ENCODE assay signal across 25 cellular contexts in genomic region chr10:102804382-102804781, GRCh38. TPM values are rescaled to one million over a fixed set of nuclear protein-coding genes. Genes with fewer than 3 reads are reported as not detected.
DNase-seq lines count a peak whose midpoint lies in the region; ATAC-seq, FAIRE-seq and TF ChIP-seq lines count a peak whose summit lies in the region.
"Had no signal": no experiment of that assay in that cellular context is flagged by ENCODE, and none has a peak within 500 bp of the region (broad histone marks: within the 10 kb centered on the region; RNA-seq: fewer than 3 reads in every experiment).

No MANE protein-coding gene starts in this region.

- no peak for FAIRE-seq in H1 (lab: Jason Lieb, UNC)
- FAIRE-seq: A204.1, GM12892 had no signal

- peak overlapping the region; percentile 31 for H4K91ac ChIP-seq in H1 (replicated peaks; ENCODE audit: insufficient read length, low read length)

- H2BK15ac ChIP-seq in H1 (ENCODE audit: low read length): peak overlapping the region; percentile 84; the same call in 1 of the 2 replicates

- no peak overlapping the region for H3K23ac ChIP-seq in H1 (ENCODE audit: insufficient read length)

- H3K27ac Mint-ChIP-seq in activated CD4-positive, alpha-beta memory T cell treated with anti-CD3 and anti-CD28 coated beads for 36 hours: peak overlapping the region; percentile 78
- H3K27ac Mint-ChIP-seq in activated CD4-positive, alpha-beta memory T cell treated with anti-CD3 and anti-CD28 coated beads, Interleukin-2, amount 10 ng/mL, durations not matched to agents 7 days and 5 days: no peak overlapping the region
- peak overlapping the region; percentile 69 for H3K27ac Mint-ChIP-seq in HFFc6
- peak overlapping the region; percentile 44 for H3K27ac Mint-ChIP-seq in stimulated activated memory B cell treated with anti-CD40 and anti-IgM and Interleukin-4, amounts not matched to agents 10 μg/mL and 1 μg/mL and 100 μg/mL, for 72 hours

- peak overlapping the region; percentile 47; the same call in 1 of the 2 replicates for H2BK5ac ChIP-seq in H1 (ENCODE audit: low read depth, low read length)

- H3K9me3 ChIP-seq in H1 (ENCODE audit: insufficient read depth in 2 of 2, low read depth in 1 of 2, low read length in 1 of 2): peaks cover 0 to 3% of the 10 kb centered on the region in 2 experiments; a peak in 2 of 4 replicates
- H3K9me3 ChIP-seq: BLaER1, sigmoid colon, SJSA1, testis had no signal

- no peaks in the 10 kb centered on the region for H3K9me3 Mint-ChIP-seq in activated CD4-positive, alpha-beta memory T cell treated with anti-CD3 and anti-CD28 coated beads for 36 hours
- H3K9me3 Mint-ChIP-seq in activated CD4-positive, alpha-beta memory T cell treated with anti-CD3 and anti-CD28 coated beads, Interleukin-2, amount 10 ng/mL, durations not matched to agents 7 days and 5 days: no peaks in the 10 kb centered on the region
- no peaks in the 10 kb centered on the region for H3K9me3 Mint-ChIP-seq in HFFc6
- peaks cover 3% of the 10 kb centered on the region for H3K9me3 Mint-ChIP-seq in stimulated activated memory B cell treated with anti-CD40 and anti-IgM and Interleukin-4, amounts not matched to agents 10 μg/mL and 1 μg/mL and 100 μg/mL, for 72 hours

- peaks cover 27% of the 10 kb centered on the region for H3K36me3 Mint-ChIP-seq in activated CD4-positive, alpha-beta memory T cell treated with anti-CD3 and anti-CD28 coated beads for 36 hours
- peaks cover 37% of the 10 kb centered on the region for H3K36me3 Mint-ChIP-seq in activated CD4-positive, alpha-beta memory T cell treated with anti-CD3 and anti-CD28 coated beads, Interleukin-2, amount 10 ng/mL, durations not matched to agents 7 days and 5 days (ENCODE audit: low read depth)
- peaks cover 15% of the 10 kb centered on the region for H3K36me3 Mint-ChIP-seq in HFFc6 (ENCODE audit: low read depth)
- peaks cover 46% of the 10 kb centered on the region for H3K36me3 Mint-ChIP-seq in stimulated activated memory B cell treated with anti-CD40 and anti-IgM and Interleukin-4, amounts not matched to agents 10 μg/mL and 1 μg/mL and 100 μg/mL, for 72 hours

- peak overlapping the region; percentile 45; the same call in 1 of the 2 replicates for H2BK12ac ChIP-seq in H1 (ENCODE audit: low read depth, low read length)

- H2AK5ac ChIP-seq in H1 (ENCODE audit: low read depth, low read length): peak overlapping the region; percentile 5

- H3K27me3 Mint-ChIP-seq in activated CD4-positive, alpha-beta memory T cell treated with anti-CD3 and anti-CD28 coated beads for 36 hours: no peaks in the 10 kb centered on the region
- no peaks in the 10 kb centered on the region for H3K27me3 Mint-ChIP-seq in activated CD4-positive, alpha-beta memory T cell treated with anti-CD3 and anti-CD28 coated beads, Interleukin-2, amount 10 ng/mL, durations not matched to agents 7 days and 5 days
- H3K27me3 Mint-ChIP-seq in HFFc6 (ENCODE audit: insufficient read depth): peaks cover 3% of the 10 kb centered on the region
- H3K27me3 Mint-ChIP-seq in stimulated activated memory B cell treated with anti-CD40 and anti-IgM and Interleukin-4, amounts not matched to agents 10 μg/mL and 1 μg/mL and 100 μg/mL, for 72 hours: no peaks in the 10 kb centered on the region

- TF ChIP-seq CTCF in HFFc6 (IDR thresholded peaks at IDR 0.05) (no peak), H1 (IDR thresholded peaks at IDR 0.05; ENCODE audit: control extremely low read depth in 1 of 3, insufficient read depth in 1 of 3, low read depth in 1 of 3, low read length in 3 of 3) (no peak)

- H3K79me2 ChIP-seq in H1 (ENCODE audit: control insufficient read depth in 1 of 2, insufficient read depth in 2 of 2, low read length in 2 of 2): no peaks in the 10 kb centered on the region

- WGBS in H1 (ENCODE audit: extremely low coverage in 1 of 2, insufficient coverage in 1 of 2, insufficient read length in 1 of 2, insufficient replicate concordance in 2 of 2, low coverage in 1 of 2, low lambda C conversion rate in 2 of 2, missing lambda C conversion rate in 1 of 2), 2 experiments: 83% methylated on average over 1 of the region's 1 CpG; no CpG with 5 or more reads in 1 of the 2 experiments

- H3K36me3 ChIP-seq in H1 (ENCODE audit: control insufficient read depth in 2 of 4, insufficient read depth in 4 of 4, low read length in 3 of 4): peaks cover 0 to 3% (median 0%) of the 10 kb centered on the region in 4 experiments; a peak in 1 of 8 replicates

- no peak overlapping the region for H3K14ac ChIP-seq in H1 (ENCODE audit: insufficient read length)

- no peak for TF ChIP-seq EP300 in H1 (IDR thresholded peaks at IDR 0.05; ENCODE audit: borderline replicate concordance in 1 of 2, low read depth in 2 of 2, low read length in 2 of 2)

- H3K18ac ChIP-seq in H1 (ENCODE audit: extremely low read depth, low read length): no peak overlapping the region

- no peak for DNase-seq in activated CD4-positive, alpha-beta memory T cell treated with anti-CD3 and anti-CD28 coated beads for 36 hours
- DNase-seq in activated CD4-positive, alpha-beta memory T cell treated with anti-CD3 and anti-CD28 coated beads, Interleukin-2, amount 10 ng/mL, durations not matched to agents 7 days and 5 days: no peak
- DNase-seq in HFFc6 (no peak), H1 (ENCODE audit: low read depth in 1 of 2, low spot score in 2 of 2) (no peak), GF-D8 (lab: John Stamatoyannopoulos, UW) (no peak), globus pallidus (ENCODE audit: low spot score) (no peak)
- DNase-seq: activated CD8-positive, alpha-beta memory T cell treated with anti-CD3 and anti-CD28 coated beads, Interleukin-2, amount 50 U/mL, for 48 hours; DMS 273 treated with DMSO at 0.1 percent for 48 hours; dorsolateral prefrontal cortex; erythroblast; left ventricle myocardium superior; NCI-H1436 treated with DMSO at 0.1 percent for 48 hours; NCI-H2227 treated with DMSO at 0.1 percent for 48 hours; sigmoid colon; stimulated activated CD4-positive, alpha-beta T cell treated with anti-CD3 and anti-CD28 coated beads, Interleukin-1b, Interleukin-23, amount 100 ng/mL, for 48 hours; testis had no signal

- H3K4me1 ChIP-seq in H1 (replicated peaks in 1 of 4; ENCODE audit: control insufficient read depth in 3 of 4, insufficient read depth in 4 of 4, low read length in 3 of 4): peaks cover 19 to 35% (median 28%) of the 10 kb centered on the region in 4 experiments

- TF ChIP-seq POLR2A in H1 (IDR thresholded peaks at IDR 0.05; ENCODE audit: control extremely low read depth in 1 of 2, low read depth in 2 of 2, low read length in 2 of 2): no peak

- H3K79me1 ChIP-seq in H1 (ENCODE audit: low read depth, low read length): no peaks in the 10 kb centered on the region; the same call in 1 of the 2 replicates

- H3K27me3 ChIP-seq in H1 (replicated peaks in 1 of 4; ENCODE audit: control insufficient read depth in 3 of 4, extremely low read depth in 1 of 4, insufficient read depth in 3 of 4, low read length in 3 of 4): no peaks in the 10 kb centered on the region
- H3K27me3 ChIP-seq: BLaER1, dorsolateral prefrontal cortex, sigmoid colon, SJSA1, testis had no signal

- TF ChIP-seq RAD21 in H1 (IDR thresholded peaks at IDR 0.05 in 1 of 2, conservative IDR thresholded peaks at IDR 0.05 in 1 of 2; ENCODE audit: low read depth in 2 of 2, low read length in 2 of 2): no peak

- no peak overlapping the region for H3K56ac ChIP-seq in H1 (replicated peaks; ENCODE audit: insufficient read length, low read depth, low read length)

- H3K4me2 ChIP-seq in H1 (ENCODE audit: insufficient read depth in 1 of 2, low read depth in 2 of 2, low read length in 2 of 2): no peak overlapping the region
- H3K4me2 ChIP-seq: BLaER1 had no signal

- CTCF ChIA-PET in activated CD4-positive, alpha-beta memory T cell treated with anti-CD3 and anti-CD28 coated beads for 36 hours (lab: Charles Lee): interaction anchor here (0.6 to 1.2 kb wide), 2 partner anchors 31 to 117 kb away, joined by 3 read pairs; no protein-coding TSS in a partner anchor
- CTCF ChIA-PET in activated CD4-positive, alpha-beta memory T cell treated with anti-CD3 and anti-CD28 coated beads, Interleukin-2, amount 10 ng/mL, durations not matched to agents 7 days and 5 days (lab: Charles Lee): no interaction called here
- CTCF ChIA-PET in H1 (lab: Charles Lee; ENCODE audit: partially characterized antibody): interaction anchor here (1.0 to 2.5 kb wide), 2 partner anchors 52 to 78 kb away, joined by 3 to 11 read pairs; no protein-coding TSS in a partner anchor

- H4K5ac ChIP-seq in H1 (ENCODE audit: insufficient read length, low read depth, low read length): no peak overlapping the region

- POLR2A ChIA-PET in activated CD4-positive, alpha-beta memory T cell treated with anti-CD3 and anti-CD28 coated beads for 36 hours (lab: Charles Lee): no interaction called here
- POLR2A ChIA-PET in activated CD4-positive, alpha-beta memory T cell treated with anti-CD3 and anti-CD28 coated beads, Interleukin-2, amount 10 ng/mL, durations not matched to agents 7 days and 5 days (lab: Charles Lee): no interaction called here
- POLR2A ChIA-PET in H1 (lab: Charles Lee; ENCODE audit: partially characterized antibody): no interaction called here

- no peak overlapping the region for H3K4ac ChIP-seq in H1 (replicated peaks; ENCODE audit: insufficient read length, low read depth, low read length)

- ATAC-seq in stimulated activated memory B cell treated with anti-CD40 and anti-IgM and Interleukin-4, amounts not matched to agents 10 μg/mL and 1 μg/mL and 100 μg/mL, for 72 hours: no peak
- no peak for ATAC-seq in GM18498 (IDR thresholded peaks at IDR 0.05; ENCODE audit: unreplicated experiment)
- ATAC-seq: activated CD4-positive, CD25-positive, alpha-beta regulatory T cell treated with anti-CD3 and anti-CD28 coated beads, Interleukin-2, amount 50 U/mL, for 24 hours; left ventricle myocardium superior had no signal

- H2AFZ ChIP-seq in H1 (ENCODE audit: low read length): no peak overlapping the region

- no peak overlapping the region for H3K9ac ChIP-seq in H1 (replicated peaks in 1 of 4; ENCODE audit: extremely low read depth in 1 of 4, low read depth in 3 of 4, low read length in 3 of 4)
- H3K9ac ChIP-seq: BLaER1 had no signal

- intact Hi-C loops in activated CD4-positive, alpha-beta memory T cell treated with anti-CD3 and anti-CD28 coated beads for 36 hours (cut with micrococcal nuclease): no loop called here

- no peak overlapping the region for H2BK120ac ChIP-seq in H1 (replicated peaks; ENCODE audit: low read depth, low read length)

- H3K23me2 ChIP-seq in H1 (ENCODE audit: low read depth, low read length): no peaks in the 10 kb centered on the region; the same call in none of the 2 replicates

- no peak overlapping the region for H3K4me3 Mint-ChIP-seq in activated CD4-positive, alpha-beta memory T cell treated with anti-CD3 and anti-CD28 coated beads for 36 hours
- no peak overlapping the region for H3K4me3 Mint-ChIP-seq in activated CD4-positive, alpha-beta memory T cell treated with anti-CD3 and anti-CD28 coated beads, Interleukin-2, amount 10 ng/mL, durations not matched to agents 7 days and 5 days
- H3K4me3 Mint-ChIP-seq in HFFc6: no peak overlapping the region
- H3K4me3 Mint-ChIP-seq in stimulated activated memory B cell treated with anti-CD40 and anti-IgM and Interleukin-4, amounts not matched to agents 10 μg/mL and 1 μg/mL and 100 μg/mL, for 72 hours: no peak overlapping the region

- no peak overlapping the region for H3K4me3 ChIP-seq in H1 (ENCODE audit: extremely low read depth in 1 of 4, insufficient read depth in 2 of 4, low read depth in 3 of 4, low read length in 4 of 4)
- H3K4me3 ChIP-seq: BLaER1, dorsolateral prefrontal cortex, sigmoid colon, SJSA1, testis had no signal

- no peaks in the 10 kb centered on the region for H4K20me1 ChIP-seq in H1 (replicated peaks in 1 of 2; ENCODE audit: control insufficient read depth in 1 of 2, insufficient read depth in 2 of 2, low read length in 2 of 2)
- H4K20me1 ChIP-seq: BLaER1 had no signal

- H3K4me1 Mint-ChIP-seq in activated CD4-positive, alpha-beta memory T cell treated with anti-CD3 and anti-CD28 coated beads for 36 hours (ENCODE audit: low read depth): peaks cover 32% of the 10 kb centered on the region
- peaks cover 26% of the 10 kb centered on the region for H3K4me1 Mint-ChIP-seq in activated CD4-positive, alpha-beta memory T cell treated with anti-CD3 and anti-CD28 coated beads, Interleukin-2, amount 10 ng/mL, durations not matched to agents 7 days and 5 days
- peaks cover 48% of the 10 kb centered on the region for H3K4me1 Mint-ChIP-seq in HFFc6 (ENCODE audit: low read depth)
- H3K4me1 Mint-ChIP-seq in stimulated activated memory B cell treated with anti-CD40 and anti-IgM and Interleukin-4, amounts not matched to agents 10 μg/mL and 1 μg/mL and 100 μg/mL, for 72 hours: peaks cover 27% of the 10 kb centered on the region

- H3K27ac ChIP-seq in H1 (ENCODE audit: low read depth, low read length): no peak overlapping the region
- H3K27ac ChIP-seq: BLaER1 had no signal

- no peak overlapping the region for H4K8ac ChIP-seq in H1 (ENCODE audit: extremely low read depth, insufficient read depth, low read length)

- no peak overlapping the region for H2BK20ac ChIP-seq in H1 (ENCODE audit: low read length)

RNA-seq across cellular contexts. Expression of gene CYP17A1, which starts 32.8 kb away (rescaled TPM):
- total RNA-seq in activated CD4-positive, alpha-beta memory T cell treated with anti-CD3 and anti-CD28 coated beads for 36 hours: not detected
- not detected for total RNA-seq in activated CD4-positive, alpha-beta memory T cell treated with anti-CD3 and anti-CD28 coated beads, Interleukin-2, amount 10 ng/mL, durations not matched to agents 7 days and 5 days
- not detected for total RNA-seq in HFFc6 (2021; fragmentation: NEBNext Ultra II Directional; extraction: Animal tissue kit (Norgen Biotek cat#: 25700))
- total RNA-seq in H1 (2021; fragmentation: NEBNext Ultra II Directional; extraction: Animal tissue kit (Norgen Biotek cat#: 25700)): not detected in 2 replicates
- polyA plus RNA-seq in H1 (2011; rRNA removed): not detected in 2 replicates
- polyA plus RNA-seq in H1 (2011; cell fraction: cytosol; rRNA removed): not detected
- polyA plus RNA-seq in H1 (2011; cell fraction: nucleus; rRNA removed): not detected
- polyA plus RNA-seq in H1 (2012, experiment 1 of 2): not detected in 4 replicates
- not detected for polyA plus RNA-seq in H1 (2012, experiment 2 of 2)
- polyA plus RNA-seq in H1 (2013, experiment 1 of 2): not detected
- polyA plus RNA-seq in H1 (2013, experiment 2 of 2): not detected
- not detected in 2 replicates for polyA minus RNA-seq in H1 (2011; rRNA and poly(A)+ RNA removed)
- polyA minus RNA-seq in H1 (2011; cell fraction: cytosol; rRNA and poly(A)+ RNA removed): not detected
- not detected for polyA minus RNA-seq in H1 (2011; cell fraction: nucleus; rRNA and poly(A)+ RNA removed)
- total RNA-seq: HT-29, left ventricle myocardium superior, omental fat pad, sigmoid colon, SJSA1 had no signal

RNA-seq across cellular contexts. Expression of gene BORCS7, which starts 49.7 kb away (rescaled TPM):
- total RNA-seq in activated CD4-positive, alpha-beta memory T cell treated with anti-CD3 and anti-CD28 coated beads for 36 hours: 1 to 10 TPM; 5.0 to 5.9 TPM
- total RNA-seq in activated CD4-positive, alpha-beta memory T cell treated with anti-CD3 and anti-CD28 coated beads, Interleukin-2, amount 10 ng/mL, durations not matched to agents 7 days and 5 days: 10 to 100 TPM; 10.0 to 11.9 TPM
- total RNA-seq in HFFc6 (2021; fragmentation: NEBNext Ultra II Directional; extraction: Animal tissue kit (Norgen Biotek cat#: 25700)): 10 to 100 TPM; 11.5 to 18.1 (median 13.5) TPM
- 2.3 and 3.7 TPM in 2 replicates for total RNA-seq in H1 (2021; fragmentation: NEBNext Ultra II Directional; extraction: Animal tissue kit (Norgen Biotek cat#: 25700))
- polyA plus RNA-seq in H1 (2011; rRNA removed): 3.8 and 6.7 TPM in 2 replicates
- 10.9 TPM for polyA plus RNA-seq in H1 (2011; cell fraction: cytosol; rRNA removed)
- polyA plus RNA-seq in H1 (2011; cell fraction: nucleus; rRNA removed): 3.9 TPM
- polyA plus RNA-seq in H1 (2012, experiment 1 of 2): 3.7 to 6.0 TPM (median 4.2 TPM) in 4 replicates
- 2.3 TPM for polyA plus RNA-seq in H1 (2012, experiment 2 of 2)
- 3.8 TPM for polyA plus RNA-seq in H1 (2013, experiment 1 of 2)
- 2.9 TPM for polyA plus RNA-seq in H1 (2013, experiment 2 of 2)
- 2.6 and 4.1 TPM in 2 replicates for polyA minus RNA-seq in H1 (2011; rRNA and poly(A)+ RNA removed)
- polyA minus RNA-seq in H1 (2011; cell fraction: cytosol; rRNA and poly(A)+ RNA removed): 3.7 TPM
- polyA minus RNA-seq in H1 (2011; cell fraction: nucleus; rRNA and poly(A)+ RNA removed): 2.5 TPM
